ENCODE assay signal across 19 cellular contexts in the genomic region with DNA sequence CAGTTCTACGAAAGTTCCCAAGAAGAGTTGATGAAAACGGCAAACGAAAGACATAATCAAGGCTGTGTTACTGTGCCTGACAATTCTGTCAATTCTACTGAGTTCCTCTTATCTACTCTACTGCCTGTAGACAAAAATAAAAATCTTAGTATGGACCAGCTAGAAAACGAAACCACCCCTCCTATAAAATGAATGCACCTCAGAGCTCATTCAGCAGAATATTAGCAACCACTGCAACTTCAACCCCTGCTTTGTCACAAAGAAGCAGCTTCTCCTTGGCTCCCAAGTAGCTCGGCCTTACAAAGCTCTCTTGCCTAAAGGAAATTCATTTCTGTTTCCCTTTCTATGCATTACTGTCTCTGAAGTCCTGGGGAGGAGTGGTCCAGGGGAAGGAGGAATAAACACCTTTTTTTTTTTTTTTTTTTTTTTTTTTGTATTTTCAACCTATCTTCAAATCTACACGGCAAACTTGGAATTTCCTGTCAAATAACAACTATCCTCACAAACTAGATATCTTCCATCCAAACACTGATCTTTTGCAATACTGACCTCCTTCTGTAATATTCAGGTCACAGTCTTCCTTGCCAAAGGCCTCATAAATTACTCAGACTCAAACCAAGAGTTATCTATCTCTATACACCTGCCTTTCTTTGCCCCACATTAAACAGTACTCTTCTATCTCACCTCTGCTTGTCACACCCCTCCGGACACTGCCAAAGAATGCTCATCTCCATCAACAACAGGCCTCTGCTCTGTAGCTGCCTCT.
DNase-seq lines count a peak whose midpoint lies in the region; ATAC-seq and TF ChIP-seq lines count a peak whose summit lies in the region.
"Had no signal": no experiment of that assay in that cellular context is flagged by ENCODE, and none has a peak within 500 bp of the region (broad histone marks: within the 10 kb centered on the region; RNA-seq: fewer than 3 reads in every experiment).

No MANE protein-coding gene starts in this region.

- H3K36me3 ChIP-seq in thyroid gland = no peaks in the 10 kb centered on the region
- H3K36me3 ChIP-seq: HAP-1 had no signal

- H3K9me3 Mint-ChIP-seq in activated CD4-positive, alpha-beta T cell treated with anti-CD3 and anti-CD28 coated beads for 36 hours (ENCODE audit: low read depth) = no peaks in the 10 kb centered on the region
- no peaks in the 10 kb centered on the region for H3K9me3 Mint-ChIP-seq in mesothelial cell of epicardium

- intact Hi-C loops in activated CD4-positive, alpha-beta T cell treated with anti-CD3 and anti-CD28 coated beads for 36 hours (cut with DNase I, micrococcal nuclease) = no loop called here
- intact Hi-C loops in thyroid gland (cut with DNase I) = loop anchor here (5.0 kb wide), 1 partner anchor 65 kb away; no protein-coding TSS in a partner anchor

- no peak for ATAC-seq in activated CD4-positive, alpha-beta T cell treated with anti-CD3 and anti-CD28 coated beads for 36 hours

- H3K36me3 Mint-ChIP-seq in activated CD4-positive, alpha-beta T cell treated with anti-CD3 and anti-CD28 coated beads for 36 hours (ENCODE audit: low read depth) = no peaks in the 10 kb centered on the region
- H3K36me3 Mint-ChIP-seq in mesothelial cell of epicardium = no peaks in the 10 kb centered on the region

- no peak for DNase-seq in activated CD4-positive, alpha-beta T cell treated with anti-CD3 and anti-CD28 coated beads for 36 hours
- DNase-seq in activated CD4-positive, alpha-beta T cell treated with anti-CD3 and anti-CD28 coated beads, Interleukin-2, amount 50 U/mL, for 4 hours = no peak
- DNase-seq in mesothelial cell of epicardium (ENCODE audit: low spot score in 2 of 2, unreplicated experiment in 2 of 2) = no peak
- DNase-seq in thyroid gland = no peak
- no peak for DNase-seq in DMS53 (lab: John Stamatoyannopoulos, UW)
- no peak for DNase-seq in NCI-H748 (lab: John Stamatoyannopoulos, UW; ENCODE audit: unreplicated experiment)
- DNase-seq in activated naive CD4-positive, alpha-beta T cell (lab: John Stamatoyannopoulos, UW) = no peak
- DNase-seq: DMS 273 treated with DMSO at 0.1 percent for 48 hours, Kasumi-1, NCI-H1092 treated with DMSO at 0.1 percent for 48 hours, NCI-H146, NCI-H2029 treated with DMSO at 0.1 percent for 48 hours, NCI-H2171 treated with DMSO at 0.1 percent for 48 hours, NCI-H446 treated with DMSO at 0.1 percent for 48 hours, NCI-H748 treated with DMSO at 0.1 percent for 48 hours, SIG-M5 had no signal

- no peak for TF ChIP-seq POLR2A in thyroid gland (IDR thresholded peaks at IDR 0.05)

- TF ChIP-seq CTCF in VCaP (conservative IDR thresholded peaks at IDR 0.05) (no peak), mesothelial cell of epicardium (IDR thresholded peaks at IDR 0.05; ENCODE audit: unreplicated experiment) (no peak), thyroid gland (IDR thresholded peaks at IDR 0.05) (no peak)

- H3K27me3 Mint-ChIP-seq in activated CD4-positive, alpha-beta T cell treated with anti-CD3 and anti-CD28 coated beads for 36 hours = no peaks in the 10 kb centered on the region
- H3K27me3 Mint-ChIP-seq in mesothelial cell of epicardium (ENCODE audit: low read depth) = no peaks in the 10 kb centered on the region

- H3K9me3 ChIP-seq in thyroid gland = no peaks in the 10 kb centered on the region
- H3K9me3 ChIP-seq: HAP-1 had no signal

- H3K27ac ChIP-seq in VCaP = peak overlapping the region; percentile 52
- H3K27ac ChIP-seq in thyroid gland = peak overlapping the region in 2 of 3 donors; percentile 18 to 56
- H3K27ac ChIP-seq: 22Rv1 had no signal

- CTCF ChIA-PET in activated CD4-positive, alpha-beta T cell treated with anti-CD3 and anti-CD28 coated beads for 36 hours (lab: Charles Lee) = no interaction called here

- no peaks in the 10 kb centered on the region for H3K27me3 ChIP-seq in thyroid gland

- H3K4me3 Mint-ChIP-seq in activated CD4-positive, alpha-beta T cell treated with anti-CD3 and anti-CD28 coated beads for 36 hours = no peak overlapping the region
- no peak overlapping the region for H3K4me3 Mint-ChIP-seq in mesothelial cell of epicardium

- POLR2A ChIA-PET in activated CD4-positive, alpha-beta T cell treated with anti-CD3 and anti-CD28 coated beads for 36 hours (lab: Charles Lee) = no interaction called here

- no peaks in the 10 kb centered on the region for H3K4me1 Mint-ChIP-seq in activated CD4-positive, alpha-beta T cell treated with anti-CD3 and anti-CD28 coated beads for 36 hours
- H3K4me1 Mint-ChIP-seq in mesothelial cell of epicardium = peaks cover 65% of the 10 kb centered on the region

- WGBS in thyroid gland, 2 donors = 80 to 84% methylated on average over 7 of the region's 7 CpGs

- H3K27ac Mint-ChIP-seq in activated CD4-positive, alpha-beta T cell treated with anti-CD3 and anti-CD28 coated beads for 36 hours = peak overlapping the region; percentile 39
- H3K27ac Mint-ChIP-seq in mesothelial cell of epicardium = peak overlapping the region; percentile 29

- H3K4me3 ChIP-seq in thyroid gland (replicated peaks in 1 of 3) = no peak overlapping the region
- H3K4me3 ChIP-seq: HAP-1 had no signal

- H3K4me1 ChIP-seq in thyroid gland = peaks cover 45 to 48% of the 10 kb centered on the region in 2 donors
